In the genomic region with DNA sequence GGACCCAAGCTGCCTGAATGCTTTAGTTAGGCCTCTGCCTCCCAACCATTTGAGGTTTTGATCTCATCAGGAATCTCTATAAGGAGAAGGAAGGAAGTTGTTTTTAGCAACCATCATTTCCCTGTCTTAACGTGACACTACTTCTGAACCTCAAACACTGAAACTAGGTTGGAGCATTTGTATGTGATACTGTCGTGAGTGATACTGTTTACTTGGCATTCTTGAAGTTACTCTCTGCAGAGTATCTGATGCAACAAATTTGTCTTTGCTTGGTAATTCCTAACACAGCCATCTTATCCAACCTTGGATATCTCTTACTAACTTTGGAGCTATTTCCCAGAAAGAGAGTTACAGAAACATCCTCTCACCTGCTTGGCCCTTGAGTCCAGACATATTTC, we compare ENCODE assay signal across 14 cellular contexts. TPM values are rescaled to one million over a fixed set of nuclear protein-coding genes. Genes with fewer than 3 reads are reported as not detected.
DNase-seq lines count a peak whose midpoint lies in the region; ATAC-seq and TF ChIP-seq lines count a peak whose summit lies in the region.
"Had no signal": no experiment of that assay in that cellular context is flagged by ENCODE, and none has a peak within 500 bp of the region (broad histone marks: within the 10 kb centered on the region; RNA-seq: fewer than 3 reads in every experiment).

No MANE protein-coding gene starts in this region.

- H3K9ac ChIP-seq in H9 (ENCODE audit: extremely low read depth, insufficient read length, low read length), result no peak overlapping the region

- TF ChIP-seq POLR2A in esophagus squamous epithelium (IDR thresholded peaks at IDR 0.05), result no peak

- no peak overlapping the region for H4K5ac ChIP-seq in H9 (ENCODE audit: insufficient read length, low read depth, low read length)

- POLR2A ChIA-PET in WTC11 (lab: Charles Lee), result interaction anchor here (0.6 kb wide), 1 partner anchor 15 kb away, joined by 8 read pairs; no protein-coding TSS in a partner anchor

- H3K36me3 ChIP-seq in esophagus squamous epithelium, result peaks cover 0 to 14% (median 4%) of the 10 kb centered on the region in 3 donors
- peaks cover 0 to 1% of the 10 kb centered on the region in 2 donors for H3K36me3 ChIP-seq in psoas muscle (ENCODE audit: insufficient read depth in 1 of 2, low read depth in 1 of 2)

- no peak overlapping the region for H3K4ac ChIP-seq in H9 (ENCODE audit: low read depth, low read length)

- no peaks in the 10 kb centered on the region for H4K20me1 ChIP-seq in H9 (ENCODE audit: control insufficient read depth, insufficient read depth, insufficient read length)

- H3K27me3 Mint-ChIP-seq in H9 (ENCODE audit: low read depth), result no peaks in the 10 kb centered on the region
- H3K27me3 Mint-ChIP-seq in WTC11 (ENCODE audit: low read depth), result no peaks in the 10 kb centered on the region
- H3K27me3 Mint-ChIP-seq: central memory CD8-positive, alpha-beta T cell had no signal

- no peak overlapping the region for H2BK120ac ChIP-seq in H9 (ENCODE audit: low read depth, low read length, poor library complexity, severe bottlenecking)

- no peak overlapping the region for H2AK5ac ChIP-seq in H9 (ENCODE audit: insufficient read length, low read length)

- intact Hi-C loops in esophagus squamous epithelium (cut with DNase I) (no loop called here), psoas muscle (cut with DNase I) (no loop called here)

- no peak overlapping the region for H3K23ac ChIP-seq in H9 (ENCODE audit: insufficient read length, low read depth, low read length)

- H3T11ph ChIP-seq in H9 (ENCODE audit: low read length), result no peak overlapping the region

- no peak overlapping the region for H3K14ac ChIP-seq in H9 (ENCODE audit: insufficient read depth, low read length)

- H3K27ac ChIP-seq in H9 (ENCODE audit: insufficient read length, low read depth, low read length), result no peak overlapping the region
- H3K27ac ChIP-seq in esophagus squamous epithelium, result peak overlapping the region in 3 of 4 donors; percentile 33 to 79 (median 57)
- H3K27ac ChIP-seq in psoas muscle, result peak overlapping the region; percentile 47

- H3K4me1 Mint-ChIP-seq in H9 (peaks cover 22 to 27% of the 10 kb centered on the region in 2 experiments), WTC11 (peaks cover 27% of the 10 kb centered on the region)

- ATAC-seq in WTC11, result no peak
- peak in 2 of 4 donors; percentile 29 to 33 for ATAC-seq in psoas muscle
- no peak for ATAC-seq in GM18868 (IDR thresholded peaks at IDR 0.05; ENCODE audit: unreplicated experiment)
- no peak for ATAC-seq in GM21360 (IDR thresholded peaks at IDR 0.05; ENCODE audit: unreplicated experiment)
- ATAC-seq: K562 had no signal

- H3K79me1 ChIP-seq in H9 (ENCODE audit: insufficient read depth, low read depth, low read length, poor library complexity, severe bottlenecking), result peaks cover 6% of the 10 kb centered on the region

- H3K79me2 ChIP-seq in H9 (ENCODE audit: insufficient read depth, low read length), result peaks cover 17% of the 10 kb centered on the region; the same call in 1 of the 2 replicates

- no peak overlapping the region for H2BK12ac ChIP-seq in H9 (ENCODE audit: insufficient read length, low read depth, low read length)

- H3K23me2 ChIP-seq in H9 (ENCODE audit: insufficient read length, low read depth, low read length, poor library complexity, severe bottlenecking), result no peaks in the 10 kb centered on the region

- no peak overlapping the region for H4K8ac ChIP-seq in H9 (replicated peaks; ENCODE audit: insufficient read length, low read depth, low read length)

- H3K36me3 Mint-ChIP-seq in H9 (ENCODE audit: insufficient read depth in 1 of 3, low read depth in 3 of 3), result peaks cover 13 to 40% (median 21%) of the 10 kb centered on the region in 3 experiments
- peaks cover 17% of the 10 kb centered on the region for H3K36me3 Mint-ChIP-seq in WTC11

- no peak overlapping the region for H2BK15ac ChIP-seq in H9 (ENCODE audit: low read depth, low read length)

- DNase-seq in H9 (no peak), WTC11 (ENCODE audit: low spot score) (no peak), esophagus squamous epithelium (lab: John Stamatoyannopoulos, UW) (no peak), psoas muscle (no peak), dermis blood vessel endothelial cell (no peak), NCI-H345 (lab: John Stamatoyannopoulos, UW) (no peak)
- DNase-seq: Caco-2; HCEC 1CT; NCI-H2029 treated with DMSO at 0.1 percent for 48 hours; stimulated activated CD8-positive, alpha-beta memory T cell treated with anti-CD3 and anti-CD28 coated beads, Interleukin-4, amount 100 ng/mL, for 48 hours had no signal

- H2BK20ac ChIP-seq in H9 (ENCODE audit: low read depth, low read length, poor library complexity, severe bottlenecking), result no peak overlapping the region

- H3K27ac Mint-ChIP-seq in H9, result peak overlapping the region in 2 of 3 experiments; percentile 90 to 92; a peak in 4 of 7 replicates
- peak overlapping the region; percentile 78 for H3K27ac Mint-ChIP-seq in WTC11

- H3K9me3 ChIP-seq in H9 (ENCODE audit: control insufficient read depth, low read depth, low read length) (no peaks in the 10 kb centered on the region), esophagus squamous epithelium (peaks cover 0 to under 1% (median 0%) of the 10 kb centered on the region in 3 donors), psoas muscle (no peaks in the 10 kb centered on the region)
- H3K9me3 ChIP-seq: Caco-2 had no signal

- H3K4me1 ChIP-seq in H9 (ENCODE audit: insufficient read depth, low read length) (peaks cover 11% of the 10 kb centered on the region), esophagus squamous epithelium (peaks cover 0 to 52% (median 28%) of the 10 kb centered on the region in 3 donors), psoas muscle (peaks cover 23% of the 10 kb centered on the region)

- CTCF ChIA-PET in WTC11 (lab: Charles Lee), result interaction anchor here (2.5 kb wide), 1 partner anchor 115 kb away, joined by 16 read pairs; no protein-coding TSS in a partner anchor

- no peak overlapping the region for H4K91ac ChIP-seq in H9 (ENCODE audit: insufficient read length, low read depth, low read length)

- H2AFZ ChIP-seq in H9 (ENCODE audit: low read length), result no peak overlapping the region

- H3K27me3 ChIP-seq in H9 (ENCODE audit: insufficient read depth, low read length) (no peaks in the 10 kb centered on the region), esophagus squamous epithelium (no peaks in the 10 kb centered on the region), psoas muscle (ENCODE audit: insufficient read depth in 3 of 3, low read length in 2 of 3) (no peaks in the 10 kb centered on the region)

- no peak overlapping the region for H2BK5ac ChIP-seq in H9 (ENCODE audit: insufficient read length, low read length)

- no peak overlapping the region for H3K4me3 Mint-ChIP-seq in H9
- no peak overlapping the region for H3K4me3 Mint-ChIP-seq in WTC11
- H3K4me3 Mint-ChIP-seq: central memory CD8-positive, alpha-beta T cell had no signal

- no CpG with 5 or more reads among the region's 2 CpGs for WGBS in H9 (ENCODE audit: extremely low coverage, insufficient read length, low lambda C conversion rate)
- WGBS in esophagus squamous epithelium, 2 donors, result 65 to 84% methylated on average over 2 of the region's 2 CpGs
- 31 to 71% (median 39%) methylated on average over 2 of the region's 2 CpGs for WGBS in psoas muscle, 3 donors

- TF ChIP-seq CTCF in H9 (conservative IDR thresholded peaks at IDR 0.05), result no peak
- no peak for TF ChIP-seq CTCF in WTC11 (IDR thresholded peaks at IDR 0.05)
- TF ChIP-seq CTCF in esophagus squamous epithelium (IDR thresholded peaks at IDR 0.05), result no peak
- no peak for TF ChIP-seq CTCF in psoas muscle (IDR thresholded peaks at IDR 0.05)

- no peak overlapping the region for H3K4me2 ChIP-seq in H9 (ENCODE audit: insufficient read depth, insufficient read length, low read length)

- no peak overlapping the region for H3K56ac ChIP-seq in H9 (ENCODE audit: insufficient read length, low read depth, low read length)

- no peak overlapping the region for H3K4me3 ChIP-seq in esophagus squamous epithelium
- no peak overlapping the region for H3K4me3 ChIP-seq in psoas muscle
- H3K4me3 ChIP-seq: K562 had no signal

- H3K9me3 Mint-ChIP-seq in H9 (peaks cover 2 to 5% of the 10 kb centered on the region in 2 experiments), WTC11 (peaks cover 2% of the 10 kb centered on the region)

- no peak overlapping the region for H3K18ac ChIP-seq in H9 (ENCODE audit: insufficient read length, low read depth, low read length)

TF ChIP-seq in WTC11, 78 proteins besides CTCF, POLR2A, EP300 and RAD21:
- TF ChIP-seq NR2C2 (CRISPR knock-in tag; IDR thresholded peaks at IDR 0.05) (no peak), GABPB1 (CRISPR knock-in tag; IDR thresholded peaks at IDR 0.05) (peak; percentile 73)

RNA-seq across cellular contexts. Expression of gene TTLL4, which starts 22.1 kb away (rescaled TPM):
- total RNA-seq in H9 (2021) (91.4 and 96.4 TPM in 2 replicates), WTC11 (2021) (73.7 to 87.4 TPM (median 77.1 TPM) in 3 replicates), esophagus squamous epithelium (10 to 100 TPM; 12.8 to 17.5 (median 15.6) TPM), psoas muscle (10 to 100 TPM; 10.9 to 14.5 (median 13.8) TPM), dermis blood vessel endothelial cell (7.6 and 9.4 TPM in 2 replicates)
- polyA plus RNA-seq in psoas muscle, result 10 to 100 TPM in 2 of 3 donors, 1 to 10 TPM in 1; 9.2 to 15.7 (median 14.0) TPM

RNA-seq across cellular contexts. Expression of gene CYP27A1, which starts 49.2 kb away (rescaled TPM):
- total RNA-seq in H9 (2021) (3.1 and 3.4 TPM in 2 replicates), WTC11 (2021) (5.6 to 9.3 TPM (median 8.1 TPM) in 3 replicates), esophagus squamous epithelium (10 to 100 TPM in 1 of 4 donors, 1 to 10 TPM in 3; 1.7 to 11.2 (median 6.4) TPM), psoas muscle (10 to 100 TPM; 23.4 to 48.4 (median 45.9) TPM), dermis blood vessel endothelial cell (8.6 and 12.8 TPM in 2 replicates)
- 10 to 100 TPM in 2 of 3 donors, 1 to 10 TPM in 1; 9.3 to 32.0 (median 18.4) TPM for polyA plus RNA-seq in psoas muscle
- polyA plus RNA-seq: K562 had no signal
